ENCODE assay signal across 35 cellular contexts in the genomic region with DNA sequence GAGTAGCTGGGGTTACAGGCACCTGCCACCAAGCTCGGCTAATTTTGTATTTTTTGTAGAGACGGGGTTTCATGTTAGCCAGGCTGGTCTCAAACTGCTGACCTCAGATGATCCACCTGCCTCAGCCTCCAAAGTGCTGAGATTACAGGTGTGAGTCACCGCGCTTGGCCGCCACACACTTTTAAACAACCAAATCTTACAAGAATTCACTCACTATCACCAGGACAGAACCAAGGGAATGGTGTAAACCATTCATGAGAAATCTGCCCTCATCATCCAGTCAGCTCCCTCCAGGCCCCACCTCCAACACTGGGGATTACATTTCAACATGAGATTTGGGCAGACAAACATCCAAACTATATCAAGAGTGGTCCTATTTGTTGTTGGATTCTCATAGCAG. TPM values are rescaled to one million over a fixed set of nuclear protein-coding genes. Genes with fewer than 3 reads are reported as not detected.
"Had no signal": no experiment of that assay in that cellular context is flagged by ENCODE, and none has a peak within 500 bp of the region (broad histone marks: within the 10 kb centered on the region; RNA-seq: fewer than 3 reads in every experiment).

No MANE protein-coding gene starts in this region.

- H3K27me3 ChIP-seq: MG63 had no signal

- H3K4me2 ChIP-seq: KMS-11 had no signal

- H3K36me3 ChIP-seq: MG63 had no signal

- DNase-seq: Karpas-422, Kasumi-1, KG1, MG63, MM.1S, MV-4-11, NCI-H1048, NCI-H1092, NCI-H1092 treated with DMSO at 0.1 percent for 48 hours, NCI-H1105, NCI-H1105 treated with DMSO at 0.1 percent for 48 hours, NCI-H1417, NCI-H1417 treated with DMSO at 0.1 percent for 48 hours, NCI-H1436, NCI-H1436 treated with DMSO at 0.1 percent for 48 hours, NCI-H146, NCI-H1694, NCI-H1694 treated with DMSO at 0.1 percent for 48 hours, NCI-H187, NCI-H187 treated with DMSO at 0.1 percent for 48 hours, NCI-H1930, NCI-H2029, NCI-H2029 treated with DMSO at 0.1 percent for 48 hours, NCI-H2081, NCI-H2081 treated with DMSO at 0.1 percent for 48 hours, NCI-H2107, NCI-H2171, NCI-H2171 treated with DMSO at 0.1 percent for 48 hours, NCI-H2227 treated with DMSO at 0.1 percent for 48 hours, NCI-H226, NCI-H345, NCI-H446, NCI-H446 treated with DMSO at 0.1 percent for 48 hours had no signal

- H3K9ac ChIP-seq: KMS-11 had no signal

- H3K27ac ChIP-seq: KMS-11 had no signal

- H3K4me3 ChIP-seq: MG63 had no signal

- H3K9me3 ChIP-seq: MG63 had no signal

RNA-seq across cellular contexts. Expression of gene MGAM, which starts 43.6 kb away (rescaled TPM):
- total RNA-seq: NCI-H460 had no signal
